26 cellular contexts compared by ENCODE assay signal in the genomic region with DNA sequence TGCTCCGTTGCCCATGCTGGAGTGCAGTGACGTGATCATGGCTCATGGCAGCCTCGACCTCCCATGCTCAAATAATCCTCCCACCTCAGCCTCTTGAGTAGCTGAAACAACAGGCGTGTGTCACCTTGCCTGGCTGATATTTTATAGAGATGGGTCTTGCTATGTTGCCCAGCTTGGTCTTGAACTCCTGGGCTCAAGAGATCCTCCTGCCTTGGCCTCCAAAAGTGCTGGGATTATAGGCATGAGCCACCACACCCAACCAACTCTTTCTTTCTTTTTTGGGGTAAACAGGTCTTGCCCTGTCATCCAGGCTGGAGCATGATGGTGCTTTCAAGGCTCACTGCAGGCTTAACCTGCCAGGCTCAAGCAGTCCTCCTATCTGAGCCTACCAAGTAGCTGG.
"Had no signal": no experiment of that assay in that cellular context is flagged by ENCODE, and none has a peak within 500 bp of the region (broad histone marks: within the 10 kb centered on the region; RNA-seq: fewer than 3 reads in every experiment).

No MANE protein-coding gene starts in this region.

- H3K9me3 Mint-ChIP-seq: effector memory CD8-positive, alpha-beta T cell; endodermal cell had no signal

- H3K4me1 Mint-ChIP-seq: endodermal cell, naive B cell had no signal

- H3K27ac Mint-ChIP-seq: dendritic cell treated with granulocyte-macrophage colony-stimulating factor and Interleukin-4, amounts not matched to agents 40 ng/mL and 50 ng/mL, for 4 days; effector memory CD8-positive, alpha-beta T cell; endodermal cell; naive B cell had no signal

- H3K4me1 ChIP-seq: colonic mucosa, esophagus squamous epithelium, gastrocnemius medialis, left lung, lower lobe of right lung had no signal

- H3K9me3 ChIP-seq: colonic mucosa, esophagus squamous epithelium, gastrocnemius medialis, left lung, lower lobe of right lung, mucosa of descending colon had no signal

- H3K4me3 ChIP-seq: colonic mucosa, esophagus squamous epithelium, gastrocnemius medialis, heart right ventricle, left lung, lower lobe of right lung, mucosa of descending colon had no signal

- H3K27me3 Mint-ChIP-seq: dendritic cell treated with granulocyte-macrophage colony-stimulating factor and Interleukin-4, amounts not matched to agents 40 ng/mL and 50 ng/mL, for 4 days; effector memory CD8-positive, alpha-beta T cell; naive B cell had no signal

- H3K36me3 ChIP-seq: colonic mucosa, esophagus squamous epithelium, gastrocnemius medialis, heart right ventricle, left lung, lower lobe of right lung had no signal

- H3K27ac ChIP-seq: colonic mucosa, epithelial cell of prostate, esophagus squamous epithelium, gastrocnemius medialis, heart right ventricle, left lung, lower lobe of right lung had no signal

- DNase-seq: colonic mucosa; cortex of kidney; effector CD8-positive, alpha-beta T cell; effector memory CD8-positive, alpha-beta T cell; endodermal cell; erythroblast; esophagus squamous epithelium; foreskin fibroblast; gastrocnemius medialis; glutamatergic neuron; head of caudate nucleus; heart right ventricle; hippocampal formation; left cardiac atrium; left lung; left ventricle myocardium superior; lower lobe of right lung; mesenchymal stem cell; mucosa of descending colon; naive B cell had no signal

- FAIRE-seq: endometrium, islet of Langerhans, keratinocyte had no signal

- H3K4me3 Mint-ChIP-seq: dendritic cell treated with granulocyte-macrophage colony-stimulating factor and Interleukin-4, amounts not matched to agents 40 ng/mL and 50 ng/mL, for 4 days; effector memory CD8-positive, alpha-beta T cell; endodermal cell; mesothelial cell of epicardium had no signal
